In genomic region chr11:132604446-132604845, GRCh38 we compare ENCODE assay signal across 20 cellular contexts.
A peak's percentile ranks its signal among the peaks of the same experiment; 100 is the strongest.
DNase-seq lines count a peak whose midpoint lies in the region; ATAC-seq, FAIRE-seq and TF ChIP-seq lines count a peak whose summit lies in the region.
"Had no signal": no experiment of that assay in that cellular context is flagged by ENCODE, and none has a peak within 500 bp of the region (broad histone marks: within the 10 kb centered on the region; RNA-seq: fewer than 3 reads in every experiment).

No MANE protein-coding gene starts in this region.

- H4K20me1 ChIP-seq in GM23248 (ENCODE audit: insufficient read depth): no peaks in the 10 kb centered on the region
- H4K20me1 ChIP-seq in HepG2 (ENCODE audit: insufficient read depth, low read length): no peaks in the 10 kb centered on the region

- H3K4me2 ChIP-seq in GM23248 (ENCODE audit: unreplicated experiment): peak overlapping the region; percentile 72
- H3K4me2 ChIP-seq in HepG2 (ENCODE audit: low read depth, low read length): no peak overlapping the region

- no peak for FAIRE-seq in HepG2 (lab: Jason Lieb, UNC)
- FAIRE-seq: endometrium, H54 had no signal

- peaks cover 14% of the 10 kb centered on the region for H3K4me1 Mint-ChIP-seq in type B pancreatic cell (ENCODE audit: unreplicated experiment)
- H3K4me1 Mint-ChIP-seq: activated naive CD8-positive, alpha-beta T cell treated with anti-CD3 and anti-CD28 coated beads, Interleukin-2, amount 10 ng/mL, durations not matched to agents 7 days and 5 days; T-cell had no signal

- H3K27me3 Mint-ChIP-seq in type B pancreatic cell: peaks cover 18% of the 10 kb centered on the region
- H3K27me3 Mint-ChIP-seq: memory B cell, T-cell had no signal

- H3K4me1 ChIP-seq in GM23248 (ENCODE audit: insufficient read depth): peaks cover 22% of the 10 kb centered on the region
- H3K4me1 ChIP-seq in HepG2 (ENCODE audit: insufficient read depth, low read length): no peaks in the 10 kb centered on the region
- H3K4me1 ChIP-seq: tibial artery had no signal

- TF ChIP-seq EP300 in HepG2 (IDR thresholded peaks at IDR 0.05; ENCODE audit: low read depth in 2 of 2, low read length in 2 of 2): no peak
- TF ChIP-seq EP300 in HepG2 (CRISPR knock-in tag; IDR thresholded peaks at IDR 0.05; ENCODE audit: borderline replicate concordance): no peak

- intact Hi-C loops in HepG2 (cut with micrococcal nuclease; ENCODE audit: unreplicated experiment): no loop called here

- H3K4me3 Mint-ChIP-seq in type B pancreatic cell: no peak overlapping the region
- H3K4me3 Mint-ChIP-seq: activated CD8-positive, alpha-beta T cell treated with anti-CD3 and anti-CD28 coated beads for 36 hours; activated naive CD8-positive, alpha-beta T cell treated with anti-CD3 and anti-CD28 coated beads, Interleukin-2, amount 10 ng/mL, durations not matched to agents 7 days and 5 days; activated T-cell treated with anti-CD3 and anti-CD28 coated beads, Interleukin-2, amount 50 U/mL, for 72 hours; memory B cell; T-cell had no signal

- peak; percentile 80 for DNase-seq in GM23248
- peak; percentile 81 for DNase-seq in astrocyte of the hippocampus (ENCODE audit: low read depth, low spot score)
- DNase-seq in glomerular visceral epithelial cell (ENCODE audit: extremely low spot score): peak; percentile 44
- no peak for DNase-seq in type B pancreatic cell (ENCODE audit: extremely low spot score, unreplicated experiment)
- no peak for DNase-seq in NCI-H1092 treated with DMSO at 0.1 percent for 48 hours (lab: John Stamatoyannopoulos, UW)
- DNase-seq in HepG2 (ENCODE audit: low spot score): no peak
- DNase-seq: activated CD8-positive, alpha-beta T cell treated with anti-CD3 and anti-CD28 coated beads for 36 hours; activated naive CD8-positive, alpha-beta T cell treated with anti-CD3 and anti-CD28 coated beads, Interleukin-2, amount 10 ng/mL, durations not matched to agents 7 days and 5 days; activated T-cell treated with anti-CD3 and anti-CD28 coated beads, Interleukin-2, amount 50 U/mL, for 72 hours; NCI-H146; NCI-H345; stimulated activated naive CD4-positive, alpha-beta T cell; T-cell; tibial artery had no signal

- CTCF ChIA-PET in HepG2 (lab: Yijun Ruan, JAX; ENCODE audit: low intra/inter-chr PET ratio, low total read pairs): no interaction called here

- peak overlapping the region; percentile 28 for H3K27ac Mint-ChIP-seq in type B pancreatic cell
- H3K27ac Mint-ChIP-seq: activated CD8-positive, alpha-beta T cell treated with anti-CD3 and anti-CD28 coated beads for 36 hours; activated naive CD8-positive, alpha-beta T cell treated with anti-CD3 and anti-CD28 coated beads, Interleukin-2, amount 10 ng/mL, durations not matched to agents 7 days and 5 days; activated T-cell treated with anti-CD3 and anti-CD28 coated beads, Interleukin-2, amount 50 U/mL, for 72 hours; memory B cell; T-cell had no signal

- H3K27me3 ChIP-seq in GM23248 (replicated peaks; ENCODE audit: insufficient read depth) (no peaks in the 10 kb centered on the region), HepG2 (ENCODE audit: control insufficient read depth in 1 of 2, insufficient read depth in 2 of 2, low read length in 2 of 2) (no peaks in the 10 kb centered on the region)
- H3K27me3 ChIP-seq: tibial artery had no signal

- TF ChIP-seq CTCF in type B pancreatic cell (conservative IDR thresholded peaks at IDR 0.05) (no peak), HepG2 (CRISPR knock-in tag; IDR thresholded peaks at IDR 0.05) (no peak)

- TF ChIP-seq RAD21 in HepG2 (CRISPR knock-in tag; IDR thresholded peaks at IDR 0.05): no peak

- H3K4me3 ChIP-seq in GM23248 (peak overlapping the region; percentile 28), HepG2 (replicated peaks in 1 of 3; ENCODE audit: insufficient read depth in 1 of 3, low read depth in 2 of 3, low read length in 3 of 3) (no peak overlapping the region)
- H3K4me3 ChIP-seq: tibial artery had no signal

- H3K36me3 ChIP-seq in GM23248 (ENCODE audit: low read depth) (no peaks in the 10 kb centered on the region), HepG2 (replicated peaks in 1 of 2; ENCODE audit: control insufficient read depth in 1 of 2, insufficient read depth in 2 of 2, low read length in 2 of 2) (no peaks in the 10 kb centered on the region)
- H3K36me3 ChIP-seq: tibial artery had no signal

- no peaks in the 10 kb centered on the region for H3K9me3 Mint-ChIP-seq in type B pancreatic cell
- H3K9me3 Mint-ChIP-seq: activated CD8-positive, alpha-beta T cell treated with anti-CD3 and anti-CD28 coated beads for 36 hours; activated naive CD8-positive, alpha-beta T cell treated with anti-CD3 and anti-CD28 coated beads, Interleukin-2, amount 10 ng/mL, durations not matched to agents 7 days and 5 days had no signal

- BruUV-seq in HepG2 (replicated peaks; lab: Mats Ljungman, UMichigan): no TSS peak

- WGBS in GM23248 (ENCODE audit: low coverage in 1 of 2, low lambda C conversion rate in 2 of 2, missing lambda C conversion rate in 2 of 2), 2 experiments: 15 to 23% methylated on average over 2 of the region's 2 CpGs
- 1% methylated on average over 2 of the region's 2 CpGs for whole genome bisulfite sequencing in HepG2 (ENCODE audit: low lambda C conversion rate)

- peaks cover 16% of the 10 kb centered on the region; the same call in 1 of the 2 replicates for H3F3A ChIP-seq in GM23248 (ENCODE audit: insufficient read depth)

- no peak overlapping the region for H3K9ac ChIP-seq in GM23248
- H3K9ac ChIP-seq in HepG2 (ENCODE audit: insufficient read depth, low read depth, low read length): no peak overlapping the region

- H3K79me2 ChIP-seq in GM23248 (ENCODE audit: insufficient read depth): no peaks in the 10 kb centered on the region
- no peaks in the 10 kb centered on the region for H3K79me2 ChIP-seq in HepG2 (ENCODE audit: insufficient read depth, low read length)

- H3K27ac ChIP-seq in GM23248: peak overlapping the region; percentile 65
- no peak overlapping the region for H3K27ac ChIP-seq in HepG2 (ENCODE audit: extremely low read length, insufficient read depth, low read length)
- H3K27ac ChIP-seq: C4-2B, tibial artery, VCaP had no signal

- ATAC-seq in HG03469 (IDR thresholded peaks at IDR 0.05; ENCODE audit: unreplicated experiment): no peak
- no peak for ATAC-seq in HepG2
- ATAC-seq: activated CD8-positive, alpha-beta T cell treated with anti-CD3 and anti-CD28 coated beads for 36 hours; activated T-cell treated with anti-CD3 and anti-CD28 coated beads, Interleukin-2, amount 50 U/mL, for 72 hours; T-cell had no signal

- POLR2A ChIA-PET in HepG2 (lab: Yijun Ruan, JAX): no interaction called here

- H3K36me3 Mint-ChIP-seq in type B pancreatic cell: no peaks in the 10 kb centered on the region
- H3K36me3 Mint-ChIP-seq: activated naive CD8-positive, alpha-beta T cell treated with anti-CD3 and anti-CD28 coated beads, Interleukin-2, amount 10 ng/mL, durations not matched to agents 7 days and 5 days; memory B cell; T-cell had no signal

- in situ Hi-C loops in GM23248 (cut with MboI): no loop called here
- in situ Hi-C loops in HepG2 (cut with HindIII; ENCODE audit: extremely low pct_ligation_motif_present, low pct_unique_long_range_greater_than_20kb): no loop called here

- H2AFZ ChIP-seq in GM23248: peak overlapping the region; percentile 76
- no peak overlapping the region for H2AFZ ChIP-seq in HepG2 (ENCODE audit: low read length)

- H3K9me3 ChIP-seq in GM23248 (ENCODE audit: low read depth) (no peaks in the 10 kb centered on the region), HepG2 (ENCODE audit: low read length) (peaks cover 80% of the 10 kb centered on the region)
- H3K9me3 ChIP-seq: tibial artery had no signal

- TF ChIP-seq POLR2A in HepG2 (IDR thresholded peaks at IDR 0.05; ENCODE audit: insufficient read depth in 1 of 2, low read depth in 2 of 2, low read length in 2 of 2): no peak

- H3K9me2 ChIP-seq in GM23248 (ENCODE audit: insufficient read depth): no peaks in the 10 kb centered on the region

TF ChIP-seq in HepG2, 621 proteins besides CTCF, POLR2A, EP300 and RAD21 (continues in another document):
- no peak for TF ChIP-seq POGK (CRISPR knock-in tag; conservative IDR thresholded peaks at IDR 0.05)
- TF ChIP-seq ZNF251 (CRISPR knock-in tag; IDR thresholded peaks at IDR 0.05): no peak
- no peak for TF ChIP-seq PHF20 (CRISPR knock-in tag; IDR thresholded peaks at IDR 0.05)
- TF ChIP-seq CENPBD1 (CRISPR knock-in tag; IDR thresholded peaks at IDR 0.05; ENCODE audit: borderline replicate concordance, low read depth): no peak
- TF ChIP-seq YY1 (IDR thresholded peaks at IDR 0.05; ENCODE audit: insufficient read depth, insufficient replicate concordance, low read depth, low read length): no peak
- no peak for TF ChIP-seq ZNF275 (CRISPR knock-in tag; IDR thresholded peaks at IDR 0.05; ENCODE audit: borderline replicate concordance)
- TF ChIP-seq DPF2 (CRISPR knock-in tag; IDR thresholded peaks at IDR 0.05; ENCODE audit: borderline replicate concordance, low read depth): no peak
- no peak for TF ChIP-seq MEIS2 (CRISPR knock-in tag; IDR thresholded peaks at IDR 0.05)
- TF ChIP-seq ZNF451 (CRISPR knock-in tag; IDR thresholded peaks at IDR 0.05): no peak
- no peak for TF ChIP-seq ZFP36 (IDR thresholded peaks at IDR 0.05; ENCODE audit: borderline replicate concordance, low read depth, low read length, partially characterized antibody)

Comparison
In these comparisons a context has a peak if more than half of its experiments do, and no peak if none do; other contexts are left out.
1. DNase-seq: peak in GM23248 (single experiment), astrocyte of the hippocampus (single experiment) and glomerular visceral epithelial cell (single experiment); none in type B pancreatic cell (single experiment), NCI-H1092 treated with DMSO at 0.1 percent for 48 hours (single experiment) and HepG2 (single experiment).